ENCODE assay signal across 23 cellular contexts in genomic region chr13:27973291-27973690, GRCh38. TPM values are rescaled to one million over a fixed set of nuclear protein-coding genes. Genes with fewer than 3 reads are reported as not detected.
"Had no signal": no experiment of that assay in that cellular context is flagged by ENCODE, and none has a peak within 500 bp of the region (broad histone marks: within the 10 kb centered on the region; RNA-seq: fewer than 3 reads in every experiment).

No MANE protein-coding gene starts in this region.

- H3K4me3 Mint-ChIP-seq: activated naive CD4-positive, alpha-beta T cell treated with anti-CD3 and anti-CD28 coated beads for 36 hours; activated T-helper 17 cell treated with anti-CD3 and anti-CD28 coated beads, Interleukin-2, amount 50 U/mL, for 72 hours; stimulated activated naive B cell treated with anti-CD40 and anti-IgM and Interleukin-4, amounts not matched to agents 10 μg/mL and 1 μg/mL and 100 μg/mL, for 72 hours had no signal

- H3K4me3 ChIP-seq: body of pancreas, lung, ovary, sigmoid colon, spleen had no signal

- H3K9me3 Mint-ChIP-seq: activated naive CD4-positive, alpha-beta T cell treated with anti-CD3 and anti-CD28 coated beads for 36 hours; activated T-helper 17 cell treated with anti-CD3 and anti-CD28 coated beads, Interleukin-2, amount 50 U/mL, for 72 hours; stimulated activated naive B cell treated with anti-CD40 and anti-IgM and Interleukin-4, amounts not matched to agents 10 μg/mL and 1 μg/mL and 100 μg/mL, for 72 hours had no signal

- H3K27me3 ChIP-seq: ovary had no signal

- H3K27ac ChIP-seq: body of pancreas, epithelial cell of prostate, ovary, sigmoid colon, spleen, WERI-Rb-1 had no signal

- H3K27ac Mint-ChIP-seq: activated naive CD4-positive, alpha-beta T cell treated with anti-CD3 and anti-CD28 coated beads for 36 hours; activated T-helper 17 cell treated with anti-CD3 and anti-CD28 coated beads, Interleukin-2, amount 50 U/mL, for 72 hours; stimulated activated naive B cell treated with anti-CD40 and anti-IgM and Interleukin-4, amounts not matched to agents 10 μg/mL and 1 μg/mL and 100 μg/mL, for 72 hours had no signal

- DNase-seq: activated CD4-positive, alpha-beta T cell treated with anti-CD3 and anti-CD28 coated beads for 1 hour; activated naive CD4-positive, alpha-beta T cell treated with anti-CD3 and anti-CD28 coated beads for 36 hours; activated T-cell treated with anti-CD3 and anti-CD28 coated beads, Interleukin-2, amount 50 U/mL, for 1 hour; body of pancreas; caudate nucleus; foreskin fibroblast; hippocampal formation; islet precursor cell; ovary; sigmoid colon; spleen; stimulated activated naive B cell treated with anti-CD40 and anti-IgM and Interleukin-4, amounts not matched to agents 10 μg/mL and 1 μg/mL and 100 μg/mL, for 72 hours; SW 1271; T-helper 2 cell; WERI-Rb-1 had no signal

- H3K36me3 ChIP-seq: ovary, sigmoid colon, spleen, WERI-Rb-1 had no signal

- ATAC-seq: activated T-helper 17 cell treated with anti-CD3 and anti-CD28 coated beads, Interleukin-2, amount 50 U/mL, for 72 hours; body of pancreas; stimulated activated naive B cell treated with anti-CD40 and anti-IgM and Interleukin-4, amounts not matched to agents 10 μg/mL and 1 μg/mL and 100 μg/mL, for 72 hours had no signal

- H3K9me3 ChIP-seq: body of pancreas, ovary, sigmoid colon, spleen had no signal

RNA-seq across cellular contexts. Expression of gene CDX2, which starts 4.2 kb away (rescaled TPM):
- total RNA-seq: activated naive CD4-positive, alpha-beta T cell treated with anti-CD3 and anti-CD28 coated beads for 36 hours; activated T-helper 17 cell treated with anti-CD3 and anti-CD28 coated beads, Interleukin-2, amount 50 U/mL, for 72 hours; dermis microvascular lymphatic vessel endothelial cell; myocyte; pulmonary artery endothelial cell; sigmoid colon; spleen; urinary bladder had no signal
- polyA plus RNA-seq: lung, neural cell, urinary bladder had no signal

RNA-seq across cellular contexts. Expression of gene URAD, which starts 15.2 kb away (rescaled TPM):
- total RNA-seq: activated naive CD4-positive, alpha-beta T cell treated with anti-CD3 and anti-CD28 coated beads for 36 hours; activated T-helper 17 cell treated with anti-CD3 and anti-CD28 coated beads, Interleukin-2, amount 50 U/mL, for 72 hours; body of pancreas; dermis microvascular lymphatic vessel endothelial cell; lung; myocyte; ovary; pulmonary artery endothelial cell; sigmoid colon; urinary bladder had no signal
- polyA plus RNA-seq: lung, neural cell, ovary, urinary bladder had no signal

RNA-seq across cellular contexts. Expression of gene PDX1, which starts 53.5 kb away (rescaled TPM):
- total RNA-seq: activated naive CD4-positive, alpha-beta T cell treated with anti-CD3 and anti-CD28 coated beads for 36 hours; activated T-helper 17 cell treated with anti-CD3 and anti-CD28 coated beads, Interleukin-2, amount 50 U/mL, for 72 hours; dermis microvascular lymphatic vessel endothelial cell; lung; myocyte; ovary; pulmonary artery endothelial cell; sigmoid colon; spleen; urinary bladder had no signal
- polyA plus RNA-seq: lung, neural cell, ovary, spleen, urinary bladder had no signal
